12 cellular contexts compared by ENCODE assay signal in the genomic region with DNA sequence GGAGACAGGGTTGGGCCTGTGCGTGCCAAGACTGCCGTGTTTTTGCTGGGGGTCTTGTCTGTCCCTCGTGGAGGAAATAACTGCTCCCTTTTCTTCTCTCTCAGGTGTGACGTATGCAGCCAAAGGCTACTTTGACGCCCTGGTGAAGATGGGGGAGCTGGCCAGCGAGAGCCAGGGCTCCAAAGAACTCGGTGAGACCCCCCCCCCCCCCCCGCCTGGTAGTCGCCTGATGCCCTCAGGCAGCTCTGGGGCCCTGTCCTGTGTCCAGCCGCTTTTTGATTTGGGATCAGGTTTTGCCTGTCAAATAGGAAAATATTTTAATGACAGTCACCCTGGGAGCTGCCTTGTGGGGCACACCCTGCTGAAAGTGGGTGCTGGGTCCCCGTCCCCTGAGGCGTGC. TPM values are rescaled to one million over a fixed set of nuclear protein-coding genes. Genes with fewer than 3 reads are reported as not detected.
A peak's percentile ranks its signal among the peaks of the same experiment; 100 is the strongest.
DNase-seq lines count a peak whose midpoint lies in the region; ATAC-seq and TF ChIP-seq lines count a peak whose summit lies in the region.
"Had no signal": no experiment of that assay in that cellular context is flagged by ENCODE, and none has a peak within 500 bp of the region (broad histone marks: within the 10 kb centered on the region; RNA-seq: fewer than 3 reads in every experiment).

No MANE protein-coding gene starts in this region.

- H3K9me3 ChIP-seq in heart left ventricle (no peaks in the 10 kb centered on the region), trophoblast cell (ENCODE audit: insufficient read depth, low read depth, low read length) (peaks cover 3% of the 10 kb centered on the region), uterus (no peaks in the 10 kb centered on the region)

- TF ChIP-seq POLR2A in heart left ventricle (IDR thresholded peaks at IDR 0.05) (no peak), uterus (IDR thresholded peaks at IDR 0.05) (no peak)

- H2BK5ac ChIP-seq in trophoblast cell (ENCODE audit: low read depth, low read length, poor library complexity): peak overlapping the region; percentile 42

- H3K4me2 ChIP-seq in trophoblast cell (ENCODE audit: low read length): peak overlapping the region; percentile 9

- intact Hi-C loops in heart left ventricle (cut with DNase I) (loop anchor here in 1 of 10 donors (1.0 kb wide), 1 partner anchor 12 kb away; no protein-coding TSS in a partner anchor), cardiac septum (cut with DNase I) (no loop called here), uterus (cut with DNase I; ENCODE audit: low total_unique reads) (no loop called here)

- peak overlapping the region; percentile 69 for H3K18ac ChIP-seq in trophoblast cell (ENCODE audit: low read length)

- no peaks in the 10 kb centered on the region for H3K27me3 ChIP-seq in heart left ventricle
- H3K27me3 ChIP-seq in foreskin keratinocyte: no peaks in the 10 kb centered on the region
- no peaks in the 10 kb centered on the region for H3K27me3 ChIP-seq in trophoblast cell (ENCODE audit: insufficient read depth, low read length)
- no peaks in the 10 kb centered on the region for H3K27me3 ChIP-seq in uterus

- TF ChIP-seq CTCF in heart left ventricle (IDR thresholded peaks at IDR 0.05) (no peak), foreskin keratinocyte (conservative IDR thresholded peaks at IDR 0.05) (no peak), uterus (IDR thresholded peaks at IDR 0.05) (no peak)

- WGBS in heart left ventricle, 4 donors: 67 to 81% (median 77%) methylated on average over 11 to 12 of the region's 12 CpGs
- WGBS in trophoblast cell (ENCODE audit: extremely low coverage, insufficient coverage, insufficient read length): no CpG with 5 or more reads among the region's 12 CpGs

- H3K79me1 ChIP-seq in trophoblast cell (ENCODE audit: low read length): peaks cover 5% of the 10 kb centered on the region

- DNase-seq in heart left ventricle: no peak
- DNase-seq in cardiac septum (ENCODE audit: low spot score): no peak
- no peak for DNase-seq in foreskin keratinocyte
- no peak for DNase-seq in trophoblast cell
- no peak for DNase-seq in uterus
- DNase-seq in AG08396 (ENCODE audit: low spot score): no peak
- no peak for DNase-seq in COLO829 (ENCODE audit: low spot score)
- DNase-seq: activated T-cell treated with anti-CD3 and anti-CD28 coated beads, Interleukin-2, amount 50 U/mL, for 72 hours; NCI-H1092; NCI-H2227 treated with DMSO at 0.1 percent for 48 hours; stimulated activated CD4-positive, alpha-beta T cell treated with anti-CD3 and anti-CD28 coated beads, Interleukin-4, amount 100 ng/mL, for 1 hour had no signal

- H3K79me2 ChIP-seq in trophoblast cell (ENCODE audit: control insufficient read depth, insufficient read depth, low read length, poor library complexity): peaks cover 1% of the 10 kb centered on the region

- peak overlapping the region; percentile 55 for H4K8ac ChIP-seq in trophoblast cell (ENCODE audit: low read depth, low read length)

- no peak overlapping the region for H2AFZ ChIP-seq in trophoblast cell (ENCODE audit: insufficient read depth, low read length, poor library complexity)

- H2AK5ac ChIP-seq in trophoblast cell (ENCODE audit: low read length): no peak overlapping the region

- peak overlapping the region; percentile 11 for H4K91ac ChIP-seq in trophoblast cell (ENCODE audit: low read depth, low read length)

- peaks cover 6 to 33% (median 20%) of the 10 kb centered on the region in 12 donors for H3K4me1 ChIP-seq in heart left ventricle
- H3K4me1 ChIP-seq in foreskin keratinocyte: peaks cover 17% of the 10 kb centered on the region
- H3K4me1 ChIP-seq in trophoblast cell (ENCODE audit: control insufficient read depth in 1 of 2, insufficient read depth in 2 of 2, low read length in 2 of 2): peaks cover 20 to 21% of the 10 kb centered on the region in 2 experiments
- H3K4me1 ChIP-seq in uterus: no peaks in the 10 kb centered on the region

- H3K9ac ChIP-seq in trophoblast cell (ENCODE audit: low read length): no peak overlapping the region

- no peak overlapping the region for H3K23ac ChIP-seq in trophoblast cell (ENCODE audit: low read length)

- H2BK12ac ChIP-seq in trophoblast cell (ENCODE audit: low read length): peak overlapping the region; percentile 68

- H3K4ac ChIP-seq in trophoblast cell (ENCODE audit: low read depth, low read length): peak overlapping the region; percentile 57

- H4K12ac ChIP-seq in trophoblast cell (ENCODE audit: low read depth, low read length): no peak overlapping the region

- H3K36me3 ChIP-seq in heart left ventricle (peaks cover 0 to 13% (median 0%) of the 10 kb centered on the region in 9 donors), trophoblast cell (ENCODE audit: control insufficient read depth in 1 of 2, insufficient read depth in 2 of 2, low read length in 2 of 2) (peaks cover 30 to 40% of the 10 kb centered on the region in 2 experiments), uterus (no peaks in the 10 kb centered on the region)

- no peak for ATAC-seq in heart left ventricle
- ATAC-seq in foreskin keratinocyte: no peak
- ATAC-seq in HG02970 (IDR thresholded peaks at IDR 0.05; ENCODE audit: low FRiP score, unreplicated experiment): no peak
- ATAC-seq: activated T-cell treated with anti-CD3 and anti-CD28 coated beads, Interleukin-2, amount 50 U/mL, for 72 hours had no signal

- H3K14ac ChIP-seq in trophoblast cell (ENCODE audit: low read length): peak overlapping the region; percentile 54

- H3K4me3 ChIP-seq in heart left ventricle (no peak overlapping the region), trophoblast cell (ENCODE audit: low read depth, low read length) (no peak overlapping the region), uterus (no peak overlapping the region)

- peak overlapping the region; percentile 64 for H2BK120ac ChIP-seq in trophoblast cell (ENCODE audit: insufficient read depth, low read length, poor library complexity)

- H3K27ac ChIP-seq in heart left ventricle (peak overlapping the region; percentile 41 to 92 (median 72)), foreskin keratinocyte (peak overlapping the region; percentile 69), trophoblast cell (ENCODE audit: low read depth, low read length) (peak overlapping the region; percentile 39), uterus (peak overlapping the region; percentile 62 to 72)

RNA-seq across cellular contexts. Expression of a gene that starts 22.8 kb away (rescaled TPM):
- total RNA-seq in heart left ventricle (10 to 100 TPM in 8 of 9 donors, 1 to 10 TPM in 1; 8.9 to 30.2 (median 18.8) TPM), cardiac septum (9.8 TPM), foreskin keratinocyte (104 and 106 TPM in 2 replicates), uterus (10 to 100 TPM; 16.5 to 70.7 (median 45.8) TPM)
- polyA plus RNA-seq in heart left ventricle (10 to 100 TPM; 15.3 to 18.5 TPM), foreskin keratinocyte (117 and 118 TPM in 2 replicates)
- 81.6 and 88.1 TPM in 2 replicates for polyA plus RNA-seq in trophoblast cell (2013)
